3 cellular contexts compared by ENCODE assay signal in genomic region chr2:138034536-138034935, GRCh38.
TF ChIP-seq lines count a peak whose summit lies in the region.

No MANE protein-coding gene starts in this region.

TF ChIP-seq in SK-N-SH treated with all-trans-retinoic acid at 6 μM for 48 hours, 23 proteins besides CTCF, POLR2A, EP300 and RAD21:
- TF ChIP-seq PPARA (CRISPR knock-in tag; IDR thresholded peaks at IDR 0.05; ENCODE audit: borderline replicate concordance): no peak
- TF ChIP-seq ISL1 (CRISPR knock-in tag; IDR thresholded peaks at IDR 0.05): peak; percentile 29; the same call in 1 of the 2 replicates

TF ChIP-seq in SK-N-SH, 30 proteins besides CTCF, POLR2A, EP300 and RAD21:
- TF ChIP-seq PBX3 (IDR thresholded peaks at IDR 0.05): no peak
- TF ChIP-seq FOXJ3 (CRISPR knock-in tag; IDR thresholded peaks at IDR 0.05): no peak
- TF ChIP-seq REST (IDR thresholded peaks at IDR 0.05; ENCODE audit: low read depth, low read length): no peak
- no peak for TF ChIP-seq MXI1 (IDR thresholded peaks at IDR 0.05; ENCODE audit: low read depth, low read length)
- no peak for TF ChIP-seq NRF1 (IDR thresholded peaks at IDR 0.05; ENCODE audit: low read depth, low read length)
- TF ChIP-seq FOXM1 (IDR thresholded peaks at IDR 0.05; ENCODE audit: low read depth): no peak
- no peak for TF ChIP-seq YY1 (IDR thresholded peaks at IDR 0.05; ENCODE audit: low read depth)
- no peak for TF ChIP-seq IRF3 (IDR thresholded peaks at IDR 0.05; ENCODE audit: low read depth, low read length)
- TF ChIP-seq RXRA (IDR thresholded peaks at IDR 0.05; ENCODE audit: borderline replicate concordance, low read depth): no peak
- TF ChIP-seq USF1 (IDR thresholded peaks at IDR 0.05; ENCODE audit: borderline replicate concordance, low read depth): no peak
TF ChIP-seq in SK-N-SH: peak in this region for 0.

TF ChIP-seq in H1, 55 proteins besides CTCF, POLR2A, EP300 and RAD21:
- TF ChIP-seq ATF3 (IDR thresholded peaks at IDR 0.05; ENCODE audit: insufficient read depth, low read depth, low read length) (no peak), GTF2F1 (IDR thresholded peaks at IDR 0.05; ENCODE audit: borderline replicate concordance, low read depth, low read length) (no peak), SRF (IDR thresholded peaks at IDR 0.05; ENCODE audit: low read depth, low read length) (no peak), TEAD4 (IDR thresholded peaks at IDR 0.05; ENCODE audit: low read depth, low read length) (0 out of 2 replicates have a peak, but pooled peaks have one; percentile 19)
